15 cellular contexts compared by ENCODE assay signal in the genomic region with DNA sequence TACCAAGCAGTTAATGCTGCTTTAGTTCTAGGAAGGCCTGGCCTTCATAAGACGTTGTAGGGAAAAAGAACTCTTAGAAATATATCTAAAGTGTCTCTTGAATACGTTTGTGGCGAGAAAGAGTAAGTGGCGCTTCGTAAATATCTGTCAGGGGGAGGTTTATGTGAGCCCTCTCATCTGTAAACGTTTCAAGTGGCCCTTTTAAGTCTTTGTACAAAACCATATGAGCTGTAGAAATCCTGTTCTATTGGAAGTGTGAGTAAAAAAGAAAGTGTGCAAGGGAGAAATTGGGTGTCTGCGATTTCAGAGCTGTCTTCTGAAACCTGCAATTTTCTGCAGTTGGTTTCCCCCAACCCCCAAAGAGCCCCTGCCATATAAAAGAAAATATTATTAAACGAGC. TPM values are rescaled to one million over a fixed set of nuclear protein-coding genes. Genes with fewer than 3 reads are reported as not detected.
DNase-seq lines count a peak whose midpoint lies in the region; ATAC-seq, FAIRE-seq and TF ChIP-seq lines count a peak whose summit lies in the region.
"Had no signal": no experiment of that assay in that cellular context is flagged by ENCODE, and none has a peak within 500 bp of the region (broad histone marks: within the 10 kb centered on the region; RNA-seq: fewer than 3 reads in every experiment).

No MANE protein-coding gene starts in this region.

- H3K4me1 ChIP-seq in GM23248 (ENCODE audit: insufficient read depth) (no peaks in the 10 kb centered on the region), OCI-LY3 (ENCODE audit: low read length) (peaks cover 11% of the 10 kb centered on the region), esophagus muscularis mucosa (peaks cover 10 to 17% (median 13%) of the 10 kb centered on the region in 4 donors), pancreas (no peaks in the 10 kb centered on the region)

- H3K36me3 ChIP-seq in GM23248 (ENCODE audit: low read depth): no peaks in the 10 kb centered on the region
- H3K36me3 ChIP-seq in OCI-LY3 (replicated peaks; ENCODE audit: low read depth, low read length): no peaks in the 10 kb centered on the region
- H3K36me3 ChIP-seq in esophagus muscularis mucosa: no peaks in the 10 kb centered on the region
- H3K36me3 ChIP-seq in pancreas: no peaks in the 10 kb centered on the region
- H3K36me3 ChIP-seq: esophagus squamous epithelium had no signal

- WGBS in GM23248 (ENCODE audit: low coverage in 1 of 2, low lambda C conversion rate in 2 of 2, missing lambda C conversion rate in 2 of 2), 2 experiments: 56 to 64% methylated on average over 8 of the region's 8 CpGs
- 55% methylated on average over 8 of the region's 8 CpGs for WGBS in esophagus muscularis mucosa
- 54 to 71% methylated on average over 8 of the region's 8 CpGs for WGBS in pancreas, 2 donors

- H3K27me3 ChIP-seq in GM23248 (replicated peaks; ENCODE audit: insufficient read depth) (peaks cover 25% of the 10 kb centered on the region), OCI-LY3 (ENCODE audit: low read depth, low read length) (peaks cover 23% of the 10 kb centered on the region), esophagus muscularis mucosa (peaks cover 0 to 13% (median 4%) of the 10 kb centered on the region in 4 donors), pancreas (peaks cover 0 to 5% (median 0%) of the 10 kb centered on the region in 4 donors)

- H2AFZ ChIP-seq in GM23248 (peak overlapping the region; percentile 94), OCI-LY3 (ENCODE audit: low read depth, low read length) (no peak overlapping the region)

- FAIRE-seq in pancreas (lab: Jason Lieb, UNC): no peak
- FAIRE-seq: islet of Langerhans had no signal

- in situ Hi-C loops in GM23248 (cut with MboI): no loop called here

- no peaks in the 10 kb centered on the region for H3F3A ChIP-seq in GM23248 (ENCODE audit: insufficient read depth)

- DNase-seq in GM23248 (no peak), esophagus muscularis mucosa (ENCODE audit: extremely low spot score) (no peak), progenitor cell of endocrine pancreas (ENCODE audit: low spot score, unreplicated experiment) (no peak), NCI-H748 (lab: John Stamatoyannopoulos, UW; ENCODE audit: unreplicated experiment) (no peak), pancreas (no peak)
- DNase-seq in stimulated activated CD4-positive, alpha-beta T cell treated with anti-CD3 and anti-CD28 coated beads, Interleukin-4, amount 100 ng/mL, for 4 hours: no peak
- DNase-seq: CD4-positive, alpha-beta T cell; esophagus squamous epithelium; KG1; SHP77 had no signal

- no peaks in the 10 kb centered on the region for H3K9me3 ChIP-seq in GM23248 (ENCODE audit: low read depth)
- H3K9me3 ChIP-seq in OCI-LY3 (ENCODE audit: insufficient read depth, low read length): no peaks in the 10 kb centered on the region
- no peaks in the 10 kb centered on the region for H3K9me3 ChIP-seq in esophagus muscularis mucosa
- H3K9me3 ChIP-seq in pancreas: no peaks in the 10 kb centered on the region
- H3K9me3 ChIP-seq: esophagus squamous epithelium had no signal

- TF ChIP-seq POLR2A in esophagus muscularis mucosa (IDR thresholded peaks at IDR 0.05; ENCODE audit: low read depth): no peak

- peaks cover 3% of the 10 kb centered on the region for H3K4me1 Mint-ChIP-seq in progenitor cell of endocrine pancreas (ENCODE audit: low read depth)

- H3K36me3 Mint-ChIP-seq in progenitor cell of endocrine pancreas (ENCODE audit: insufficient read depth): no peaks in the 10 kb centered on the region

- H3K9me2 ChIP-seq in GM23248 (ENCODE audit: insufficient read depth): no peaks in the 10 kb centered on the region

- peaks cover 43% of the 10 kb centered on the region for H3K27me3 Mint-ChIP-seq in progenitor cell of endocrine pancreas

- no peaks in the 10 kb centered on the region for H3K79me2 ChIP-seq in GM23248 (ENCODE audit: insufficient read depth)
- H3K79me2 ChIP-seq in OCI-LY3 (ENCODE audit: low read length): no peaks in the 10 kb centered on the region

- H3K27ac ChIP-seq in GM23248: no peak overlapping the region
- no peak overlapping the region for H3K27ac ChIP-seq in OCI-LY3 (ENCODE audit: low read length)
- peak overlapping the region in 2 of 4 donors; percentile 11 to 53 for H3K27ac ChIP-seq in esophagus muscularis mucosa (replicated peaks in 1 of 4)
- no peak overlapping the region for H3K27ac ChIP-seq in pancreas
- H3K27ac ChIP-seq: VCaP had no signal

- H4K20me1 ChIP-seq in GM23248 (ENCODE audit: insufficient read depth): no peaks in the 10 kb centered on the region
- no peaks in the 10 kb centered on the region for H4K20me1 ChIP-seq in OCI-LY3 (ENCODE audit: insufficient read depth, low read length)

- peak overlapping the region; percentile 83 for H3K4me3 Mint-ChIP-seq in progenitor cell of endocrine pancreas (ENCODE audit: low read depth)

- ATAC-seq in GM19035 (IDR thresholded peaks at IDR 0.05; ENCODE audit: unreplicated experiment) (no peak), pancreas (no peak)
- ATAC-seq: HCT116 had no signal

- no peaks in the 10 kb centered on the region for H3K9me3 Mint-ChIP-seq in progenitor cell of endocrine pancreas (ENCODE audit: low read depth)
- H3K9me3 Mint-ChIP-seq: CD4-positive, alpha-beta T cell had no signal

- no peak overlapping the region for H3K4me3 ChIP-seq in GM23248
- no peak overlapping the region for H3K4me3 ChIP-seq in OCI-LY3 (ENCODE audit: low read length)
- peak overlapping the region; percentile 56 to 73 (median 64) for H3K4me3 ChIP-seq in esophagus muscularis mucosa
- H3K4me3 ChIP-seq in pancreas: no peak overlapping the region

- TF ChIP-seq CTCF in OCI-LY3 (IDR thresholded peaks at IDR 0.05; ENCODE audit: low read depth, low read length) (no peak), esophagus muscularis mucosa (IDR thresholded peaks at IDR 0.05) (no peak), progenitor cell of endocrine pancreas (IDR thresholded peaks at IDR 0.05; ENCODE audit: unreplicated experiment) (no peak), pancreas (IDR thresholded peaks at IDR 0.05) (no peak)

- TF ChIP-seq EP300 in esophagus muscularis mucosa (IDR thresholded peaks at IDR 0.05): no peak

- intact Hi-C loops in esophagus muscularis mucosa (cut with DNase I) (no loop called here), pancreas (cut with DNase I) (no loop called here)

- no peak overlapping the region for H3K9ac ChIP-seq in GM23248
- H3K9ac ChIP-seq in OCI-LY3 (ENCODE audit: low read length): no peak overlapping the region

- peak overlapping the region; percentile 74 for H3K4me2 ChIP-seq in GM23248 (ENCODE audit: unreplicated experiment)
- H3K4me2 ChIP-seq in OCI-LY3 (ENCODE audit: low read length): peak overlapping the region; percentile 19

- no peak overlapping the region for H3K27ac Mint-ChIP-seq in progenitor cell of endocrine pancreas
- H3K27ac Mint-ChIP-seq: CD4-positive, alpha-beta T cell had no signal

RNA-seq across cellular contexts. Expression of a gene that starts 8.6 kb away (rescaled TPM):
- 4.4 and 5.2 TPM in 2 replicates for total RNA-seq in GM23248 (2014; rRNA removed; shearing (Covaris generic))
- polyA plus RNA-seq in GM23248 (2016; fragmentation: Nextera tagmentation; extraction: Ambion mirVana) (1.6 and 2.3 TPM in 2 replicates), pancreas (1 to 10 TPM; 3.2 to 5.5 TPM)
- total RNA-seq in esophagus muscularis mucosa (1 to 10 TPM; 5.9 to 8.7 (median 7.1) TPM), progenitor cell of endocrine pancreas (18.0 and 18.8 TPM in 2 replicates), pancreas (1 to 10 TPM; 1.7 to 8.1 (median 4.1) TPM)
- total RNA-seq: CD4-positive, alpha-beta T cell had no signal

Comparison
In these comparisons a context has a peak if more than half of its experiments do, and no peak if none do; other contexts are left out.
1. H3K4me3 ChIP-seq: peak in esophagus muscularis mucosa (4 of 4); none in GM23248 (single experiment), OCI-LY3 (single experiment) and pancreas (0 of 4).